In genomic region chr2:171957061-171957460, GRCh38 we compare ENCODE assay signal across 10 cellular contexts. TPM values are rescaled to one million over a fixed set of nuclear protein-coding genes. Genes with fewer than 3 reads are reported as not detected.
DNase-seq lines count a peak whose midpoint lies in the region; ATAC-seq and TF ChIP-seq lines count a peak whose summit lies in the region.
"Had no signal": no experiment of that assay in that cellular context is flagged by ENCODE, and none has a peak within 500 bp of the region (broad histone marks: within the 10 kb centered on the region; RNA-seq: fewer than 3 reads in every experiment).

No MANE protein-coding gene starts in this region.

- TF ChIP-seq CTCF in progenitor cell of endocrine pancreas (IDR thresholded peaks at IDR 0.05; ENCODE audit: unreplicated experiment): no peak

- DNase-seq in EL: peak; percentile 33
- peak; percentile 28 for DNase-seq in HT-29 (ENCODE audit: low spot score)
- DNase-seq in RPMI7951 (ENCODE audit: low read depth): peak; percentile 41
- DNase-seq in left colon: peak in 1 of 2 donors; percentile 7
- no peak for DNase-seq in NCI-H1436 treated with DMSO at 0.1 percent for 48 hours (lab: John Stamatoyannopoulos, UW)
- no peak for DNase-seq in progenitor cell of endocrine pancreas (ENCODE audit: low spot score, unreplicated experiment)
- no peak for DNase-seq in substantia nigra (lab: John Stamatoyannopoulos, UW)
- DNase-seq: NCI-H2171 had no signal

- peaks cover 1% of the 10 kb centered on the region for H3K4me1 Mint-ChIP-seq in progenitor cell of endocrine pancreas (ENCODE audit: low read depth)

- ATAC-seq in left colon (peak; percentile 48), HG03045 (IDR thresholded peaks at IDR 0.05; ENCODE audit: unreplicated experiment) (no peak)

- H3K27ac ChIP-seq in substantia nigra (ENCODE audit: low read depth, low read length, poor library complexity, severe bottlenecking): no peak overlapping the region

- H3K36me3 Mint-ChIP-seq in progenitor cell of endocrine pancreas (ENCODE audit: insufficient read depth): peaks cover 5% of the 10 kb centered on the region

- intact Hi-C loops in left colon (cut with DNase I, micrococcal nuclease): no loop called here

- H3K27ac Mint-ChIP-seq in progenitor cell of endocrine pancreas: no peak overlapping the region

- no peak overlapping the region for H3K4me3 Mint-ChIP-seq in progenitor cell of endocrine pancreas (ENCODE audit: low read depth)
- H3K4me3 Mint-ChIP-seq: brain had no signal

- no peaks in the 10 kb centered on the region for H3K9me3 Mint-ChIP-seq in progenitor cell of endocrine pancreas (ENCODE audit: low read depth)
- H3K9me3 Mint-ChIP-seq: brain had no signal

- H3K27me3 Mint-ChIP-seq in progenitor cell of endocrine pancreas: no peaks in the 10 kb centered on the region
- H3K27me3 Mint-ChIP-seq: brain had no signal

RNA-seq across cellular contexts. Expression of gene HAT1, which starts 34.8 kb away (rescaled TPM):
- 35.5 and 37.4 TPM in 2 replicates for total RNA-seq in HT-29 (2014; rRNA removed; shearing (Covaris generic))
- total RNA-seq in RPMI7951 (2014; rRNA removed; shearing (Covaris generic)): 140 and 164 TPM in 2 replicates
- 10 to 100 TPM; 24.8 to 26.1 TPM for total RNA-seq in left colon
- 40.5 and 41.2 TPM in 2 replicates for total RNA-seq in progenitor cell of endocrine pancreas

RNA-seq across cellular contexts. Expression of gene METAP1D, which starts 42.7 kb away (rescaled TPM):
- total RNA-seq in HT-29 (2014; rRNA removed; shearing (Covaris generic)): 6.2 and 8.5 TPM in 2 replicates
- 8.6 and 11.3 TPM in 2 replicates for total RNA-seq in RPMI7951 (2014; rRNA removed; shearing (Covaris generic))
- total RNA-seq in left colon (1 to 10 TPM; 4.2 to 4.4 TPM), progenitor cell of endocrine pancreas (8.3 and 9.8 TPM in 2 replicates)

Comparison
In these comparisons a context has a peak if more than half of its experiments do, and no peak if none do; other contexts are left out.
1. DNase-seq: peak in EL (single experiment), HT-29 (single experiment) and RPMI7951 (single experiment); none in NCI-H1436 treated with DMSO at 0.1 percent for 48 hours (single experiment), progenitor cell of endocrine pancreas (single experiment) and substantia nigra (0 of 49).